1 cellular context compared by ENCODE assay signal in genomic region chr12:123044351-123044750, GRCh38.
TF ChIP-seq lines count a peak whose summit lies in the region.

No MANE protein-coding gene starts in this region.

TF ChIP-seq in SK-N-SH treated with all-trans-retinoic acid at 6 μM for 48 hours, 23 proteins besides CTCF, POLR2A, EP300 and RAD21 (continued from another document):
- no peak for TF ChIP-seq CSRNP3 (CRISPR knock-in tag; IDR thresholded peaks at IDR 0.05)
- no peak for TF ChIP-seq TOX (CRISPR knock-in tag; IDR thresholded peaks at IDR 0.05; ENCODE audit: borderline replicate concordance)
- no peak for TF ChIP-seq SNAI2 (CRISPR knock-in tag; IDR thresholded peaks at IDR 0.05)
- no peak for TF ChIP-seq PATZ1 (CRISPR knock-in tag; IDR thresholded peaks at IDR 0.05; ENCODE audit: borderline replicate concordance)
- TF ChIP-seq ISL1 (CRISPR knock-in tag; IDR thresholded peaks at IDR 0.05) = no peak
- no peak for TF ChIP-seq RARB (CRISPR knock-in tag; IDR thresholded peaks at IDR 0.05)
- TF ChIP-seq ESRRG (CRISPR knock-in tag; IDR thresholded peaks at IDR 0.05) = no peak
- no peak for TF ChIP-seq CSDC2 (CRISPR knock-in tag; IDR thresholded peaks at IDR 0.05)
TF ChIP-seq in SK-N-SH treated with all-trans-retinoic acid at 6 μM for 48 hours: peak in this region for 0.
